Comparison of ENCODE assay signal across 8 cellular contexts in genomic region chr6:89080281-89081128, GRCh38. TPM values are rescaled to one million over a fixed set of nuclear protein-coding genes. Genes with fewer than 3 reads are reported as not detected.
DNase-seq lines count a peak whose midpoint lies in the region; ATAC-seq and TF ChIP-seq lines count a peak whose summit lies in the region.

Gene PNRC1, plus strand, starts transcription at chr6:89080751. Its CDS starts 144 bp downstream, at chr6:89080895.

- BruUV-seq in IMR-90 (replicated peaks; lab: Mats Ljungman, UMichigan) = TSS peak; percentile 68

- peak within 1 kb of the TSS; percentile 89 for H3K4ac ChIP-seq in IMR-90 (ENCODE audit: low read depth, low read length)

- peak within 1 kb of the TSS; percentile 98 for H3K9ac ChIP-seq in IMR-90 (ENCODE audit: low read depth, low read length)

- peak; percentile 100 for DNase-seq in DMS 273 (lab: John Stamatoyannopoulos, UW; ENCODE audit: unreplicated experiment)
- peak; percentile 98 for DNase-seq in IMR-90
- DNase-seq in OCI-M1 (lab: John Stamatoyannopoulos, UW) = peak; percentile 100
- DNase-seq in activated T-cell treated with anti-CD3 and anti-CD28 coated beads for 24 hours (ENCODE audit: low read depth) = peak; percentile 100
- peak; percentile 93 for DNase-seq in epidermal melanocyte (ENCODE audit: insufficient read length, low spot score)
- peak; percentile 100 for DNase-seq in stimulated activated CD8-positive, alpha-beta memory T cell treated with anti-CD3 and anti-CD28 coated beads, Interleukin-4, amount 100 ng/mL, for 1 hour (ENCODE audit: low read depth in 2 of 2, low spot score in 1 of 2)

- peak within 1 kb of the TSS; percentile 89 for H3K23ac ChIP-seq in IMR-90 (ENCODE audit: low read depth, low read length)

- H3K9me3 ChIP-seq in IMR-90 (ENCODE audit: control insufficient read depth, insufficient read depth, low read length) = no peaks in the 10 kb centered on the region
- no peaks in the 10 kb centered on the region for H3K9me3 ChIP-seq in mononuclear cell (ENCODE audit: low read depth, low read length)

- H3K18ac ChIP-seq in IMR-90 (ENCODE audit: low read depth, low read length) = peak within 1 kb of the TSS; percentile 90

- H3K4me2 ChIP-seq in IMR-90 (ENCODE audit: low read depth, low read length) = peak within 1 kb of the TSS; percentile 94

- peaks cover 12% of the 10 kb centered on the region for H3K36me3 ChIP-seq in IMR-90 (ENCODE audit: control insufficient read depth, insufficient read depth, low read length)

- peak; percentile 99 for TF ChIP-seq POLR2A in IMR-90 (IDR thresholded peaks at IDR 0.05; ENCODE audit: low read depth, low read length)

- H3K4me3 ChIP-seq in IMR-90 (ENCODE audit: insufficient read depth, low read depth, low read length) (peak within 1 kb of the TSS; percentile 77), mononuclear cell (ENCODE audit: low read length) (peak within 1 kb of the TSS; percentile 100)

- H3K79me1 ChIP-seq in IMR-90 (ENCODE audit: low read depth in 1 of 2, low read length in 2 of 2) = peaks cover 3 to 31% of the 10 kb centered on the region in 2 experiments

- H3K9me1 ChIP-seq in IMR-90 (ENCODE audit: insufficient read depth, low read length) = peaks cover 3% of the 10 kb centered on the region; the same call in 1 of the 2 replicates

- peak within 1 kb of the TSS; percentile 82 for H3K14ac ChIP-seq in IMR-90 (replicated peaks; ENCODE audit: low read depth, low read length)

- H4K5ac ChIP-seq in IMR-90 (ENCODE audit: low read depth, low read length) = peak within 1 kb of the TSS; percentile 91

- peaks cover 38% of the 10 kb centered on the region for H4K20me1 ChIP-seq in IMR-90 (ENCODE audit: insufficient read depth, low read length)

- peak within 1 kb of the TSS; percentile 7; the same call in 1 of the 2 replicates for H2BK120ac ChIP-seq in IMR-90 (ENCODE audit: low read depth, low read length)

- TF ChIP-seq CTCF in IMR-90 (conservative IDR thresholded peaks at IDR 0.05; ENCODE audit: low read depth, low read length) = no peak

- H2BK5ac ChIP-seq in IMR-90 (ENCODE audit: low read depth, low read length, poor library complexity, severe bottlenecking) = peak within 1 kb of the TSS; percentile 89

- H2AFZ ChIP-seq in IMR-90 (replicated peaks; ENCODE audit: low read length, poor library complexity) = peak within 1 kb of the TSS; percentile 94

- in situ Hi-C loops in IMR-90 (cut with MboI; ENCODE audit: low sequenced_read_pairs) = no loop called here

- intact Hi-C loops in IMR-90 (cut with micrococcal nuclease) = loop anchor here (1.0 to 5.0 kb wide), 4 partner anchors 44 to 1923 kb away; partner anchors contain the start of genes UBE2J1 and ZNF292

- H2BK20ac ChIP-seq in IMR-90 (ENCODE audit: low read depth, low read length) = peak within 1 kb of the TSS; percentile 18; the same call in 1 of the 2 replicates

- dilution Hi-C loops in IMR-90 (cut with HindIII; ENCODE audit: low sequenced_read_pairs, unreplicated experiment) = no loop called here

- peak within 1 kb of the TSS; percentile 91 for H3K56ac ChIP-seq in IMR-90 (ENCODE audit: extremely low read depth, insufficient read depth, low read length)

- WGBS in IMR-90 (ENCODE audit: extremely low coverage in 2 of 2, insufficient read length in 1 of 2), 2 experiments = 1% methylated on average over 26 of the region's 63 CpGs; no CpG with 5 or more reads in 1 of the 2 experiments

- peak within 1 kb of the TSS; percentile 73 to 96; a peak in 2 of 4 replicates for H4K8ac ChIP-seq in IMR-90 (ENCODE audit: low read depth in 2 of 2, low read length in 2 of 2)

- peak within 1 kb of the TSS; percentile 89; the same call in 1 of the 2 replicates for H2AK5ac ChIP-seq in IMR-90 (ENCODE audit: low read depth, low read length)

- TF ChIP-seq RAD21 in IMR-90 (IDR thresholded peaks at IDR 0.05; ENCODE audit: low read length) = no peak

- H3K27me3 ChIP-seq in IMR-90 (ENCODE audit: control insufficient read depth, insufficient read depth, low read length) (no peaks in the 10 kb centered on the region), mononuclear cell (ENCODE audit: insufficient read depth, low read length) (no peaks in the 10 kb centered on the region)

- CTCF ChIA-PET in IMR-90 (lab: Yijun Ruan, JAX) = interaction anchor here (0.9 to 1.4 kb wide), 2 partner anchors 30 to 42 kb away, joined by 3 to 4 read pairs; no protein-coding TSS in a partner anchor

- H3K4me1 ChIP-seq in IMR-90 (ENCODE audit: control insufficient read depth, insufficient read depth, low read length) (peaks cover 4% of the 10 kb centered on the region), mononuclear cell (ENCODE audit: insufficient read depth, low read length) (peaks cover 32% of the 10 kb centered on the region)

- peak within 1 kb of the TSS; percentile 98 for H2AK9ac ChIP-seq in IMR-90 (replicated peaks; ENCODE audit: low read depth, low read length, poor library complexity)

- POLR2A ChIA-PET in IMR-90 (lab: Charles Lee; ENCODE audit: unreplicated experiment) = interaction anchor here (0.5 to 0.9 kb wide), 6 partner anchors 9 to 251 kb away, joined by 3 to 6 read pairs (median 4); no protein-coding TSS in a partner anchor

- ATAC-seq in GM21528 (IDR thresholded peaks at IDR 0.05; ENCODE audit: low FRiP score, unreplicated experiment) = peak; percentile 82
- peak; percentile 86 for ATAC-seq in IMR-90 (ENCODE audit: low read depth)

- peak within 1 kb of the TSS; percentile 92 for H3K27ac ChIP-seq in IMR-90 (ENCODE audit: insufficient read depth, low read length)

- H2BK15ac ChIP-seq in IMR-90 (ENCODE audit: low read depth, low read length) = no peak within 1 kb of the TSS

- H4K91ac ChIP-seq in IMR-90 (ENCODE audit: insufficient read depth, low read depth, low read length) = peak within 1 kb of the TSS; percentile 87

TF ChIP-seq in IMR-90, 13 proteins besides CTCF, POLR2A, EP300 and RAD21:
- TF ChIP-seq NFE2L2 (IDR thresholded peaks at IDR 0.05; ENCODE audit: low read depth, low read length) (no peak), FOS (IDR thresholded peaks at IDR 0.05; ENCODE audit: low read depth, low read length) (no peak), BHLHE40 (IDR thresholded peaks at IDR 0.05; ENCODE audit: low read depth, low read length) (no peak), CEBPB (IDR thresholded peaks at IDR 0.05; ENCODE audit: low read depth, low read length) (no peak), ELK1 (IDR thresholded peaks at IDR 0.05; ENCODE audit: borderline replicate concordance, low read depth, low read length) (no peak), MXI1 (IDR thresholded peaks at IDR 0.05; ENCODE audit: borderline replicate concordance, low read depth, low read length) (peak; percentile 22; the same call in 1 of the 2 replicates), RFX5 (IDR thresholded peaks at IDR 0.05; ENCODE audit: low read depth, low read length) (no peak), MAFK (IDR thresholded peaks at IDR 0.05; ENCODE audit: low read depth, low read length) (no peak), MAZ (IDR thresholded peaks at IDR 0.05; ENCODE audit: borderline replicate concordance, low read depth, low read length) (peak; percentile 51; the same call in 1 of the 2 replicates)
- TF ChIP-seq, protein P1, sequence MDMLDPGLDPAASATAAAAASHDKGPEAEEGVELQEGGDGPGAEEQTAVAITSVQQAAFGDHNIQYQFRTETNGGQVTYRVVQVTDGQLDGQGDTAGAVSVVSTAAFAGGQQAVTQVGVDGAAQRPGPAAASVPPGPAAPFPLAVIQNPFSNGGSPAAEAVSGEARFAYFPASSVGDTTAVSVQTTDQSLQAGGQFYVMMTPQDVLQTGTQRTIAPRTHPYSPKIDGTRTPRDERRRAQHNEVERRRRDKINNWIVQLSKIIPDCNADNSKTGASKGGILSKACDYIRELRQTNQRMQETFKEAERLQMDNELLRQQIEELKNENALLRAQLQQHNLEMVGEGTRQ (IDR thresholded peaks at IDR 0.05; ENCODE audit: low read depth, low read length) = peak; percentile 41; the same call in 1 of the 2 replicates

RNA-seq across cellular contexts. Expression of gene PNRC1, which starts in this region (rescaled TPM):
- total RNA-seq in IMR-90 (2012; rRNA removed) = 6.5 and 18.3 TPM in 2 replicates
- 7.6 and 8.1 TPM in 2 replicates for polyA plus RNA-seq in IMR-90 (2012; rRNA removed)
- 4.4 and 6.0 TPM in 2 replicates for polyA plus RNA-seq in IMR-90 (2012; cell fraction: cytosol; rRNA removed)
- 4.8 and 12.4 TPM in 2 replicates for polyA plus RNA-seq in IMR-90 (2012; cell fraction: nucleus; rRNA removed; ENCODE audit: low replicate concordance)
- 881 TPM for total RNA-seq in mononuclear cell

Comparison
In these comparisons a context has a peak if more than half of its experiments do, and no peak if none do; other contexts are left out.
1. Peak in every context shown above with its lines: DNase-seq, ATAC-seq, H3K4me3 ChIP-seq and H3K27ac ChIP-seq.
2. RNA of gene PNRC1 (total RNA-seq): 881 TPM in mononuclear cell (single experiment); 6.5 to 18.3 TPM in IMR-90; every median in the first group is over 10 times any median in the second.